ENCODE assay signal across 17 cellular contexts in genomic region chr20:10962937-10963336, GRCh38.
A peak's percentile ranks its signal among the peaks of the same experiment; 100 is the strongest.
DNase-seq lines count a peak whose midpoint lies in the region; ATAC-seq, FAIRE-seq and TF ChIP-seq lines count a peak whose summit lies in the region.
"Had no signal": no experiment of that assay in that cellular context is flagged by ENCODE, and none has a peak within 500 bp of the region (broad histone marks: within the 10 kb centered on the region; RNA-seq: fewer than 3 reads in every experiment).

No MANE protein-coding gene starts in this region.

- no peaks in the 10 kb centered on the region for H3K27me3 Mint-ChIP-seq in nephron progenitor cell (ENCODE audit: low read depth, poor library complexity)
- H3K27me3 Mint-ChIP-seq: CD4-positive, alpha-beta memory T cell had no signal

- no peak for TF ChIP-seq EP300 in A549 (IDR thresholded peaks at IDR 0.05)

- H3K9me3 Mint-ChIP-seq in nephron progenitor cell, result peaks cover 1% of the 10 kb centered on the region
- H3K9me3 Mint-ChIP-seq: H9 had no signal

- H3K4me3 ChIP-seq in A549 (no peak overlapping the region), bronchial epithelial cell (ENCODE audit: low read depth, low read length) (no peak overlapping the region)
- H3K4me3 ChIP-seq in BLaER1 treated with 17β-estradiol and CSF1 and Interleukin-3, amounts not matched to agents 10 nM and 100 nM, result no peak overlapping the region

- TF ChIP-seq RAD21 in A549 (conservative IDR thresholded peaks at IDR 0.05 in 1 of 2, IDR thresholded peaks at IDR 0.05 in 1 of 2), result no peak

- peaks cover 31% of the 10 kb centered on the region for H3K4me1 Mint-ChIP-seq in nephron progenitor cell
- H3K4me1 Mint-ChIP-seq: CD4-positive, alpha-beta memory T cell; H9 had no signal

- no peak overlapping the region for H3K9ac ChIP-seq in BLaER1 treated with 17β-estradiol and CSF1 and Interleukin-3, amounts not matched to agents 10 nM and 100 nM
- H3K9ac ChIP-seq: KMS-11 had no signal

- POLR2A ChIA-PET in A549 (lab: Yijun Ruan, JAX), result no interaction called here

- H4K20me1 ChIP-seq in BLaER1 treated with 17β-estradiol and CSF1 and Interleukin-3, amounts not matched to agents 10 nM and 100 nM, result no peaks in the 10 kb centered on the region

- no peaks in the 10 kb centered on the region for H3K9me3 ChIP-seq in A549
- H3K9me3 ChIP-seq in BLaER1 treated with 17β-estradiol and CSF1 and Interleukin-3, amounts not matched to agents 10 nM and 100 nM (replicated peaks in 1 of 11), result no peaks in the 10 kb centered on the region
- H3K9me3 ChIP-seq: BE2C had no signal

- H3K4me1 ChIP-seq in A549, result peaks cover 5% of the 10 kb centered on the region; the same call in 1 of the 3 replicates
- H3K4me1 ChIP-seq in BLaER1 treated with 17β-estradiol and CSF1 and Interleukin-3, amounts not matched to agents 10 nM and 100 nM, result peaks cover 10 to 20% (median 15%) of the 10 kb centered on the region in 10 experiments
- H3K4me1 ChIP-seq: BE2C had no signal

- ATAC-seq in A549 (no peak), GM18517 (IDR thresholded peaks at IDR 0.05; ENCODE audit: unreplicated experiment) (no peak), HG03175 (IDR thresholded peaks at IDR 0.05; ENCODE audit: unreplicated experiment) (no peak)

- H3K4me2 ChIP-seq in A549, result no peak overlapping the region
- H3K4me2 ChIP-seq in BLaER1 treated with 17β-estradiol and CSF1 and Interleukin-3, amounts not matched to agents 10 nM and 100 nM, result peak overlapping the region in 9 of 11 experiments; percentile 27 to 68 (median 61); a peak in 9 of 22 replicates
- H3K4me2 ChIP-seq: KMS-11 had no signal

- no peak for TF ChIP-seq POLR2A in A549 (IDR thresholded peaks at IDR 0.05; ENCODE audit: low read length)

- no peak overlapping the region for H3K27ac ChIP-seq in A549
- peak overlapping the region in 2 of 11 experiments; percentile 1 to 33; a peak in 1 of 22 replicates for H3K27ac ChIP-seq in BLaER1 treated with 17β-estradiol and CSF1 and Interleukin-3, amounts not matched to agents 10 nM and 100 nM
- H3K27ac ChIP-seq: KMS-11 had no signal

- CTCF ChIA-PET in A549 (lab: Yijun Ruan, JAX), result no interaction called here

- H3K27me3 ChIP-seq in BLaER1 treated with 17β-estradiol and CSF1 and Interleukin-3, amounts not matched to agents 10 nM and 100 nM, result no peaks in the 10 kb centered on the region
- H3K27me3 ChIP-seq in bronchial epithelial cell (ENCODE audit: control insufficient read depth, insufficient read depth, low read length), result no peaks in the 10 kb centered on the region
- H3K27me3 ChIP-seq: BE2C had no signal

- DNase-seq in A549 (ENCODE audit: low read depth in 1 of 2, low spot score in 1 of 2) (no peak), bronchial epithelial cell (ENCODE audit: low read depth) (no peak), nephron progenitor cell (no peak)
- DNase-seq: ACHN; BE2C; Calu3; CD4-positive, alpha-beta memory T cell; DMS79 treated with DMSO at 0.1 percent for 48 hours; GF-D8; GOT3; H9 had no signal

- no peaks in the 10 kb centered on the region for H3K36me3 ChIP-seq in BLaER1 treated with 17β-estradiol and CSF1 and Interleukin-3, amounts not matched to agents 10 nM and 100 nM
- no peaks in the 10 kb centered on the region for H3K36me3 ChIP-seq in bronchial epithelial cell (ENCODE audit: control insufficient read depth, insufficient read depth, low read length)
- H3K36me3 ChIP-seq: BE2C had no signal

- no peak overlapping the region for H3K4me3 Mint-ChIP-seq in nephron progenitor cell
- H3K4me3 Mint-ChIP-seq: CD14-positive monocyte; CD4-positive, alpha-beta memory T cell; H9 had no signal

- WGBS in A549 (ENCODE audit: missing lambda C conversion rate), result 72% methylated on average over 3 of the region's 3 CpGs

- H3K27ac Mint-ChIP-seq in nephron progenitor cell, result peak overlapping the region; percentile 24
- H3K27ac Mint-ChIP-seq: CD14-positive monocyte; CD4-positive, alpha-beta memory T cell; H9 had no signal

- no peaks in the 10 kb centered on the region for H3K36me3 Mint-ChIP-seq in nephron progenitor cell (ENCODE audit: low read depth)
- H3K36me3 Mint-ChIP-seq: CD14-positive monocyte; CD4-positive, alpha-beta memory T cell had no signal

- FAIRE-seq in A549 (lab: Jason Lieb, UNC) (peak; percentile 39), bronchial epithelial cell (lab: Jason Lieb, UNC) (peak; percentile 77)
- FAIRE-seq: HTR-8/SVneo had no signal

- no peak for TF ChIP-seq CTCF in A549 (IDR thresholded peaks at IDR 0.05)
- TF ChIP-seq CTCF in bronchial epithelial cell (IDR thresholded peaks at IDR 0.05; ENCODE audit: insufficient read depth, low read length, severe bottlenecking), result no peak
- no peak for TF ChIP-seq CTCF in nephron progenitor cell (IDR thresholded peaks at IDR 0.05)

TF ChIP-seq in A549, 52 proteins besides CTCF, POLR2A, EP300 and RAD21:
- TF ChIP-seq RNF2 (IDR thresholded peaks at IDR 0.05; ENCODE audit: borderline replicate concordance, low read depth) (no peak), SREBF2 (IDR thresholded peaks at IDR 0.05) (no peak), ZFP36 (IDR thresholded peaks at IDR 0.05; ENCODE audit: borderline replicate concordance, partially characterized antibody) (no peak), MYC (IDR thresholded peaks at IDR 0.05; ENCODE audit: borderline replicate concordance, low read length) (no peak), JUN (IDR thresholded peaks at IDR 0.05) (no peak), PHF8 (IDR thresholded peaks at IDR 0.05; ENCODE audit: borderline replicate concordance, low read depth) (no peak), USF2 (IDR thresholded peaks at IDR 0.05) (peak; percentile 79)
